Comparison of ENCODE assay signal across 2 cellular contexts in the genomic region with DNA sequence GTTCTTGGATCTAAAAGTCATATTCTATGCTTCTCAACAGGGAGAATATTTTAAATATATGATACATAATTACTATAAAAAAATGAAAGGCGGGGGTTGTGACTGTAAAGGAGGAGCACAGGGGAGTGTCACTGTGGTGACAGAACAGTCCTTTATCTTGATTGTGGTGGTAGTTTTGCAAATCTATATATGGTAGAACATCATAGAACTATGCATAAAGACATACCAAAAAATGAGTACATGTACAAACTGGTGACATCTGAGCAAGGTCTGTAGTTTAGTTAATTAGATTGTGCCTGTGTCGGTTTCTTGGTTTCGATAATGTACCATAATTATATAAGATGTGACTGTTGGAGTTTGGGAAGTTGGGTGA.
A peak's percentile ranks its signal among the peaks of the same experiment; 100 is the strongest.
TF ChIP-seq lines count a peak whose summit lies in the region.

No MANE protein-coding gene starts in this region.

TF ChIP-seq in HEK293, 187 proteins besides CTCF, POLR2A, EP300 and RAD21 (continued from another document):
- TF ChIP-seq, protein P1, sequence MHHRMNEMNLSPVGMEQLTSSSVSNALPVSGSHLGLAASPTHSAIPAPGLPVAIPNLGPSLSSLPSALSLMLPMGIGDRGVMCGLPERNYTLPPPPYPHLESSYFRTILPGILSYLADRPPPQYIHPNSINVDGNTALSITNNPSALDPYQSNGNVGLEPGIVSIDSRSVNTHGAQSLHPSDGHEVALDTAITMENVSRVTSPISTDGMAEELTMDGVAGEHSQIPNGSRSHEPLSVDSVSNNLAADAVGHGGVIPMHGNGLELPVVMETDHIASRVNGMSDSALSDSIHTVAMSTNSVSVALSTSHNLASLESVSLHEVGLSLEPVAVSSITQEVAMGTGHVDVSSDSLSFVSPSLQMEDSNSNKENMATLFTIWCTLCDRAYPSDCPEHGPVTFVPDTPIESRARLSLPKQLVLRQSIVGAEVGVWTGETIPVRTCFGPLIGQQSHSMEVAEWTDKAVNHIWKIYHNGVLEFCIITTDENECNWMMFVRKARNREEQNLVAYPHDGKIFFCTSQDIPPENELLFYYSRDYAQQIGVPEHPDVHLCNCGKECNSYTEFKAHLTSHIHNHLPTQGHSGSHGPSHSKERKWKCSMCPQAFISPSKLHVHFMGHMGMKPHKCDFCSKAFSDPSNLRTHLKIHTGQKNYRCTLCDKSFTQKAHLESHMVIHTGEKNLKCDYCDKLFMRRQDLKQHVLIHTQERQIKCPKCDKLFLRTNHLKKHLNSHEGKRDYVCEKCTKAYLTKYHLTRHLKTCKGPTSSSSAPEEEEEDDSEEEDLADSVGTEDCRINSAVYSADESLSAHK (tag by site-specific recombination; IDR thresholded peaks at IDR 0.05) = peak; percentile 42; the same call in 1 of the 2 replicates
- TF ChIP-seq YY2 (tag by site-specific recombination; IDR thresholded peaks at IDR 0.05) = no peak

TF ChIP-seq in GM12878, 131 proteins besides CTCF, POLR2A, EP300 and RAD21 (continued from another document):
- TF ChIP-seq, protein P2, sequence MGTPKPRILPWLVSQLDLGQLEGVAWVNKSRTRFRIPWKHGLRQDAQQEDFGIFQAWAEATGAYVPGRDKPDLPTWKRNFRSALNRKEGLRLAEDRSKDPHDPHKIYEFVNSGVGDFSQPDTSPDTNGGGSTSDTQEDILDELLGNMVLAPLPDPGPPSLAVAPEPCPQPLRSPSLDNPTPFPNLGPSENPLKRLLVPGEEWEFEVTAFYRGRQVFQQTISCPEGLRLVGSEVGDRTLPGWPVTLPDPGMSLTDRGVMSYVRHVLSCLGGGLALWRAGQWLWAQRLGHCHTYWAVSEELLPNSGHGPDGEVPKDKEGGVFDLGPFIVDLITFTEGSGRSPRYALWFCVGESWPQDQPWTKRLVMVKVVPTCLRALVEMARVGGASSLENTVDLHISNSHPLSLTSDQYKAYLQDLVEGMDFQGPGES (IDR thresholded peaks at IDR 0.05) = no peak
- TF ChIP-seq ZNF384 (IDR thresholded peaks at IDR 0.05; ENCODE audit: borderline replicate concordance, low read depth, low read length) (no peak), EGR1 (IDR thresholded peaks at IDR 0.05; ENCODE audit: borderline replicate concordance in 1 of 2, low read depth in 2 of 2, low read length in 2 of 2) (no peak), MEF2A (IDR thresholded peaks at IDR 0.05; ENCODE audit: insufficient read depth, low read depth, low read length) (no peak), KLF5 (IDR thresholded peaks at IDR 0.05; ENCODE audit: partially characterized antibody) (no peak), FOXK2 (IDR thresholded peaks at IDR 0.05) (no peak), CBX3 (IDR thresholded peaks at IDR 0.05; ENCODE audit: borderline replicate concordance, low read depth) (no peak), ZNF207 (IDR thresholded peaks at IDR 0.05; ENCODE audit: borderline replicate concordance) (no peak)
- TF ChIP-seq, protein P3, sequence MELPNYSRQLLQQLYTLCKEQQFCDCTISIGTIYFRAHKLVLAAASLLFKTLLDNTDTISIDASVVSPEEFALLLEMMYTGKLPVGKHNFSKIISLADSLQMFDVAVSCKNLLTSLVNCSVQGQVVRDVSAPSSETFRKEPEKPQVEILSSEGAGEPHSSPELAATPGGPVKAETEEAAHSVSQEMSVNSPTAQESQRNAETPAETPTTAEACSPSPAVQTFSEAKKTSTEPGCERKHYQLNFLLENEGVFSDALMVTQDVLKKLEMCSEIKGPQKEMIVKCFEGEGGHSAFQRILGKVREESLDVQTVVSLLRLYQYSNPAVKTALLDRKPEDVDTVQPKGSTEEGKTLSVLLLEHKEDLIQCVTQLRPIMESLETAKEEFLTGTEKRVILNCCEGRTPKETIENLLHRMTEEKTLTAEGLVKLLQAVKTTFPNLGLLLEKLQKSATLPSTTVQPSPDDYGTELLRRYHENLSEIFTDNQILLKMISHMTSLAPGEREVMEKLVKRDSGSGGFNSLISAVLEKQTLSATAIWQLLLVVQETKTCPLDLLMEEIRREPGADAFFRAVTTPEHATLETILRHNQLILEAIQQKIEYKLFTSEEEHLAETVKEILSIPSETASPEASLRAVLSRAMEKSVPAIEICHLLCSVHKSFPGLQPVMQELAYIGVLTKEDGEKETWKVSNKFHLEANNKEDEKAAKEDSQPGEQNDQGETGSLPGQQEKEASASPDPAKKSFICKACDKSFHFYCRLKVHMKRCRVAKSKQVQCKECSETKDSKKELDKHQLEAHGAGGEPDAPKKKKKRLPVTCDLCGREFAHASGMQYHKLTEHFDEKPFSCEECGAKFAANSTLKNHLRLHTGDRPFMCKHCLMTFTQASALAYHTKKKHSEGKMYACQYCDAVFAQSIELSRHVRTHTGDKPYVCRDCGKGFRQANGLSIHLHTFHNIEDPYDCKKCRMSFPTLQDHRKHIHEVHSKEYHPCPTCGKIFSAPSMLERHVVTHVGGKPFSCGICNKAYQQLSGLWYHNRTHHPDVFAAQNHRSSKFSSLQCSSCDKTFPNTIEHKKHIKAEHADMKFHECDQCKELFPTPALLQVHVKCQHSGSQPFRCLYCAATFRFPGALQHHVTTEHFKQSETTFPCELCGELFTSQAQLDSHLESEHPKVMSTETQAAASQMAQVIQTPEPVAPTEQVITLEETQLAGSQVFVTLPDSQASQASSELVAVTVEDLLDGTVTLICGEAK (IDR thresholded peaks at IDR 0.05; ENCODE audit: borderline replicate concordance) = no peak
- TF ChIP-seq, protein P4, sequence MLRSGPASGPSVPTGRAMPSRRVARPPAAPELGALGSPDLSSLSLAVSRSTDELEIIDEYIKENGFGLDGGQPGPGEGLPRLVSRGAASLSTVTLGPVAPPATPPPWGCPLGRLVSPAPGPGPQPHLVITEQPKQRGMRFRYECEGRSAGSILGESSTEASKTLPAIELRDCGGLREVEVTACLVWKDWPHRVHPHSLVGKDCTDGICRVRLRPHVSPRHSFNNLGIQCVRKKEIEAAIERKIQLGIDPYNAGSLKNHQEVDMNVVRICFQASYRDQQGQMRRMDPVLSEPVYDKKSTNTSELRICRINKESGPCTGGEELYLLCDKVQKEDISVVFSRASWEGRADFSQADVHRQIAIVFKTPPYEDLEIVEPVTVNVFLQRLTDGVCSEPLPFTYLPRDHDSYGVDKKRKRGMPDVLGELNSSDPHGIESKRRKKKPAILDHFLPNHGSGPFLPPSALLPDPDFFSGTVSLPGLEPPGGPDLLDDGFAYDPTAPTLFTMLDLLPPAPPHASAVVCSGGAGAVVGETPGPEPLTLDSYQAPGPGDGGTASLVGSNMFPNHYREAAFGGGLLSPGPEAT (IDR thresholded peaks at IDR 0.05; ENCODE audit: low read depth) = no peak
